ENCODE assay signal across 8 cellular contexts in the genomic region with DNA sequence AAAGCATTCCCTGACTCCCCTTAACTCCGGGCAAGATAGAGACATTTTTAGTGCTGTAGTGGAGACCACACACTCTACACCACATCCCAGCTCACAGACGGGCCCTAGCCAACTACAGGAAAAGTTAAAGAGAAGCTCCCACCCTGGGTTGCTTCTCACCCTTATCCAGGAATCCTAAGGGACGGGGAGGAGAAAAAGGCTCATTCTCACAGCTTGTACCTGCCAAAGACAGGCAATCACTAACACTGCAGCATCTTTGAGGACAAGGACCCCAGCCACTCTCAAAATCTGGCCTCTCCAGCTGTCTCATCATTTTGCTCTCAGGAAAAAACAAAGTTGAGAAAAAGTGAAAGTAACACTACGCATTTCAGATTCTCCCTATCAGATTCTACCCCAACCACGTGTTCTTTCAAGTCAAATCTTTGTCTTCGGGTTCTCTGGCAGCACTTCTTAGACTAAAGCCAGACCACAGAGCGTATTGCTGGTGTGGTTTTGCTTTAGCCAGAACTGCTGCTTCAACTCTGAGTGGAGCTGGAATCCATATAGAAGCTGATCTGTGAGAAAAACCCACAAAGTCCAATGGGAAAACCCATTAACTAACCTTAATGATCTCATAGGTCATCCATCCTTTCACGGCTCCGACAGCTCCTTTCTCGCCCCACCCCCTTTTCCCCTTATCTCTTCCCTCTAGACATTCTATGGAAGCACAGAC.
A peak's percentile ranks its signal among the peaks of the same experiment; 100 is the strongest.
DNase-seq lines count a peak whose midpoint lies in the region; ATAC-seq, FAIRE-seq and TF ChIP-seq lines count a peak whose summit lies in the region.

No MANE protein-coding gene starts in this region.

- CTCF ChIA-PET in A549 (lab: Yijun Ruan, JAX) = interaction anchor here (0.9 to 1.8 kb wide), 5 partner anchors 11 to 570 kb away, joined by 3 to 5 read pairs (median 4); no protein-coding TSS in a partner anchor

- H3K9me3 Mint-ChIP-seq in activated T-helper 2 cell treated with anti-CD3 and anti-CD28 coated beads, Interferon-gamma antibody, Interleukin-2, Interleukin-4, amounts not matched to agents 10 μg/mL and 5 μg/mL and 100 μg/mL, durations not matched to agents 14 hours and 24 hours and 36 hours = no peaks in the 10 kb centered on the region
- H3K9me3 Mint-ChIP-seq in stimulated activated naive CD8-positive, alpha-beta T cell treated with anti-CD3 and anti-CD28 coated beads, Interleukin-15, amount 100 ng/mL, for 72 hours = no peaks in the 10 kb centered on the region

- H3K4me3 ChIP-seq in A549 = no peak overlapping the region

- 67% methylated on average over 10 of the region's 10 CpGs for WGBS in A549 (ENCODE audit: missing lambda C conversion rate)

- TF ChIP-seq RAD21 in A549 (conservative IDR thresholded peaks at IDR 0.05 in 1 of 2, IDR thresholded peaks at IDR 0.05 in 1 of 2) = no peak

- H3K9me3 ChIP-seq in A549 = no peaks in the 10 kb centered on the region

- intact Hi-C loops in activated T-helper 2 cell treated with anti-CD3 and anti-CD28 coated beads, Interferon-gamma antibody, Interleukin-2, Interleukin-4, amounts not matched to agents 10 μg/mL and 5 μg/mL and 100 μg/mL, durations not matched to agents 14 hours and 24 hours and 36 hours (cut with micrococcal nuclease) = loop anchor here (1.0 kb wide), 4 partner anchors 18 to 47 kb away; no protein-coding TSS in a partner anchor

- peaks cover 79% of the 10 kb centered on the region for H3K4me1 Mint-ChIP-seq in activated T-helper 2 cell treated with anti-CD3 and anti-CD28 coated beads, Interferon-gamma antibody, Interleukin-2, Interleukin-4, amounts not matched to agents 10 μg/mL and 5 μg/mL and 100 μg/mL, durations not matched to agents 14 hours and 24 hours and 36 hours (ENCODE audit: low read depth)
- H3K4me1 Mint-ChIP-seq in stimulated activated naive CD8-positive, alpha-beta T cell treated with anti-CD3 and anti-CD28 coated beads, Interleukin-15, amount 100 ng/mL, for 72 hours = peaks cover 89% of the 10 kb centered on the region

- TF ChIP-seq EP300 in A549 (IDR thresholded peaks at IDR 0.05) = no peak

- no peaks in the 10 kb centered on the region for H3K27me3 Mint-ChIP-seq in activated T-helper 2 cell treated with anti-CD3 and anti-CD28 coated beads, Interferon-gamma antibody, Interleukin-2, Interleukin-4, amounts not matched to agents 10 μg/mL and 5 μg/mL and 100 μg/mL, durations not matched to agents 14 hours and 24 hours and 36 hours (ENCODE audit: low read depth)
- no peaks in the 10 kb centered on the region for H3K27me3 Mint-ChIP-seq in stimulated activated naive CD8-positive, alpha-beta T cell treated with anti-CD3 and anti-CD28 coated beads, Interleukin-15, amount 100 ng/mL, for 72 hours

- no peak for ATAC-seq in A549
- peak; percentile 90 for ATAC-seq in GM18867 (IDR thresholded peaks at IDR 0.05; ENCODE audit: unreplicated experiment)
- ATAC-seq in HG03571 (IDR thresholded peaks at IDR 0.05; ENCODE audit: unreplicated experiment) = peak; percentile 68
- ATAC-seq in stimulated activated naive CD8-positive, alpha-beta T cell treated with anti-CD3 and anti-CD28 coated beads, Interleukin-15, amount 100 ng/mL, for 72 hours = peak; percentile 85

- peak overlapping the region; percentile 91 for H3K27ac Mint-ChIP-seq in activated T-helper 2 cell treated with anti-CD3 and anti-CD28 coated beads, Interferon-gamma antibody, Interleukin-2, Interleukin-4, amounts not matched to agents 10 μg/mL and 5 μg/mL and 100 μg/mL, durations not matched to agents 14 hours and 24 hours and 36 hours
- H3K27ac Mint-ChIP-seq in stimulated activated naive CD8-positive, alpha-beta T cell treated with anti-CD3 and anti-CD28 coated beads, Interleukin-15, amount 100 ng/mL, for 72 hours = peak overlapping the region; percentile 34 to 78

- H3K27ac ChIP-seq in A549 = peak overlapping the region; percentile 34 to 77; a peak in 4 of 6 replicates

- POLR2A ChIA-PET in A549 (lab: Yijun Ruan, JAX) = no interaction called here

- no peak for FAIRE-seq in A549 (lab: Jason Lieb, UNC)

- H3K36me3 Mint-ChIP-seq in activated T-helper 2 cell treated with anti-CD3 and anti-CD28 coated beads, Interferon-gamma antibody, Interleukin-2, Interleukin-4, amounts not matched to agents 10 μg/mL and 5 μg/mL and 100 μg/mL, durations not matched to agents 14 hours and 24 hours and 36 hours (ENCODE audit: low read depth) = peaks cover 69% of the 10 kb centered on the region

- H3K4me3 Mint-ChIP-seq in activated T-helper 2 cell treated with anti-CD3 and anti-CD28 coated beads, Interferon-gamma antibody, Interleukin-2, Interleukin-4, amounts not matched to agents 10 μg/mL and 5 μg/mL and 100 μg/mL, durations not matched to agents 14 hours and 24 hours and 36 hours (ENCODE audit: low read depth) = peak overlapping the region; percentile 74
- H3K4me3 Mint-ChIP-seq in stimulated activated naive CD8-positive, alpha-beta T cell treated with anti-CD3 and anti-CD28 coated beads, Interleukin-15, amount 100 ng/mL, for 72 hours = peak overlapping the region; percentile 67 to 76

- no peak for TF ChIP-seq CTCF in A549 (IDR thresholded peaks at IDR 0.05)

- DNase-seq in A549 (ENCODE audit: low read depth in 1 of 2, low spot score in 1 of 2) (peak in 1 of 2 experiments; percentile 31), hepatic stellate cell (ENCODE audit: low spot score) (peak; percentile 19), SHP77 treated with DMSO at 0.1 percent for 48 hours (lab: John Stamatoyannopoulos, UW) (no peak), NCI-H446 treated with DMSO at 0.1 percent for 48 hours (lab: John Stamatoyannopoulos, UW) (no peak)
- DNase-seq in activated T-helper 2 cell treated with anti-CD3 and anti-CD28 coated beads, Interferon-gamma antibody, Interleukin-2, Interleukin-4, amounts not matched to agents 10 μg/mL and 5 μg/mL and 100 μg/mL, durations not matched to agents 14 hours and 24 hours and 36 hours (ENCODE audit: low spot score) = peak; percentile 42
- peak; percentile 37 to 64 for DNase-seq in stimulated activated naive CD8-positive, alpha-beta T cell treated with anti-CD3 and anti-CD28 coated beads, Interleukin-15, amount 100 ng/mL, for 72 hours

- H3K4me1 ChIP-seq in A549 = peaks cover 92% of the 10 kb centered on the region

- TF ChIP-seq POLR2A in A549 (IDR thresholded peaks at IDR 0.05; ENCODE audit: low read length) = no peak

- H3K4me2 ChIP-seq in A549 = peak overlapping the region; percentile 80

TF ChIP-seq in A549, 52 proteins besides CTCF, POLR2A, EP300 and RAD21:
- TF ChIP-seq TFCP2L1 (CRISPR knock-in tag; IDR thresholded peaks at IDR 0.05) (no peak), ATOH8 (CRISPR knock-in tag; IDR thresholded peaks at IDR 0.05; ENCODE audit: low read depth) (no peak), ESRRA (IDR thresholded peaks at IDR 0.05; ENCODE audit: borderline replicate concordance, low read length) (no peak), SMC3 (IDR thresholded peaks at IDR 0.05) (no peak), MAZ (IDR thresholded peaks at IDR 0.05; ENCODE audit: borderline replicate concordance, low read depth, low read length) (no peak), KDM1A (IDR thresholded peaks at IDR 0.05; ENCODE audit: low read depth) (no peak), CBX2 (IDR thresholded peaks at IDR 0.05; ENCODE audit: borderline replicate concordance, low read depth) (no peak), GATA3 (IDR thresholded peaks at IDR 0.05; ENCODE audit: borderline replicate concordance) (no peak)
- TF ChIP-seq, protein P1, sequence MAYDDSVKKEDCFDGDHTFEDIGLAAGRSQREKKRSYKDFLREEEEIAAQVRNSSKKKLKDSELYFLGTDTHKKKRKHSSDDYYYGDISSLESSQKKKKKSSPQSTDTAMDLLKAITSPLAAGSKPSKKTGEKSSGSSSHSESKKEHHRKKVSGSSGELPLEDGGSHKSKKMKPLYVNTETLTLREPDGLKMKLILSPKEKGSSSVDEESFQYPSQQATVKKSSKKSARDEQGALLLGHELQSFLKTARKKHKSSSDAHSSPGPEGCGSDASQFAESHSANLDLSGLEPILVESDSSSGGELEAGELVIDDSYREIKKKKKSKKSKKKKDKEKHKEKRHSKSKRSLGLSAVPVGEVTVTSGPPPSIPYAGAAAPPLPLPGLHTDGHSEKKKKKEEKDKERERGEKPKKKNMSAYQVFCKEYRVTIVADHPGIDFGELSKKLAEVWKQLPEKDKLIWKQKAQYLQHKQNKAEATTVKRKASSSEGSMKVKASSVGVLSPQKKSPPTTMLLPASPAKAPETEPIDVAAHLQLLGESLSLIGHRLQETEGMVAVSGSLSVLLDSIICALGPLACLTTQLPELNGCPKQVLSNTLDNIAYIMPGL (CRISPR knock-in tag; IDR thresholded peaks at IDR 0.05; ENCODE audit: borderline replicate concordance) = no peak
TF ChIP-seq in A549: peak in this region for 0.

Comparison
In these comparisons a context has a peak if more than half of its experiments do, and no peak if none do; other contexts are left out.
1. ATAC-seq: peak in GM18867 (single experiment), HG03571 (single experiment) and stimulated activated naive CD8-positive, alpha-beta T cell treated with anti-CD3 and anti-CD28 coated beads, Interleukin-15, amount 100 ng/mL, for 72 hours (single experiment); none in A549 (0 of 2).
2. DNase-seq: peak in activated T-helper 2 cell treated with anti-CD3 and anti-CD28 coated beads, Interferon-gamma antibody, Interleukin-2, Interleukin-4, amounts not matched to agents 10 μg/mL and 5 μg/mL and 100 μg/mL, durations not matched to agents 14 hours and 24 hours and 36 hours (single experiment), hepatic stellate cell (single experiment) and stimulated activated naive CD8-positive, alpha-beta T cell treated with anti-CD3 and anti-CD28 coated beads, Interleukin-15, amount 100 ng/mL, for 72 hours (2 of 2); none in SHP77 treated with DMSO at 0.1 percent for 48 hours (single experiment) and NCI-H446 treated with DMSO at 0.1 percent for 48 hours (single experiment).